ENCODE assay signal across 11 cellular contexts in the genomic region with DNA sequence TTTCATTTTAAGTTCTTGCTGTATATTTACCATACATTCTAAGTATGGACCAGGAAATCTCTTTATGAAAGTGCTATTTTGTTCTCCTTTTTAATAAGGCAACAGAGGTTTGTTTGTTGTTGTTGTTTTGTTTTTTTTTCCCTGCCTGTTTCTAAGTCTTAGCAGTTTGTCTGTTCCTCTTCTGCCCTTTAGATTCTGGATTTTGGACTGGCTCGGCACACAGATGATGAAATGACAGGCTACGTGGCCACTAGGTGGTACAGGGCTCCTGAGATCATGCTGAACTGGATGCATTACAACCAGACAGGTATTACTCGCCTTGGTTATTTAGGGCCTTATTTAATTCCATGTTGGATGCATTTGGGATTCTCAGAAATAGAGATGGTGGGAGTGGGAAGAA. TPM values are rescaled to one million over a fixed set of nuclear protein-coding genes. Genes with fewer than 3 reads are reported as not detected.
DNase-seq lines count a peak whose midpoint lies in the region; ATAC-seq and TF ChIP-seq lines count a peak whose summit lies in the region.
"Had no signal": no experiment of that assay in that cellular context is flagged by ENCODE, and none has a peak within 500 bp of the region (broad histone marks: within the 10 kb centered on the region; RNA-seq: fewer than 3 reads in every experiment).

No MANE protein-coding gene starts in this region.

- H3K4me1 ChIP-seq in mammary epithelial cell (ENCODE audit: insufficient read depth, low read length): no peaks in the 10 kb centered on the region
- no peaks in the 10 kb centered on the region for H3K4me1 ChIP-seq in Panc1 (ENCODE audit: control insufficient read depth, insufficient read depth, low read length)

- H3K27ac ChIP-seq in mammary epithelial cell (ENCODE audit: insufficient read depth, low read depth, low read length) (no peak overlapping the region), Panc1 (ENCODE audit: low read length) (no peak overlapping the region)

- H3K36me3 ChIP-seq in mammary epithelial cell (ENCODE audit: insufficient read depth, low read length) (peaks cover 11% of the 10 kb centered on the region), Panc1 (ENCODE audit: control insufficient read depth, insufficient read depth, low read length) (peaks cover 2% of the 10 kb centered on the region; the same call in 1 of the 2 replicates)

- CTCF ChIA-PET in mammary epithelial cell (lab: Charles Lee; ENCODE audit: low non-redundant PET) (no interaction called here), Panc1 (lab: Charles Lee) (no interaction called here)

- H3K27me3 ChIP-seq in mammary epithelial cell (ENCODE audit: insufficient read depth, low read length): no peaks in the 10 kb centered on the region
- H3K27me3 ChIP-seq in Panc1 (ENCODE audit: control insufficient read depth, insufficient read depth, low read length): no peaks in the 10 kb centered on the region

- no peak overlapping the region for H3K9ac ChIP-seq in mammary epithelial cell (ENCODE audit: insufficient read depth, low read length)

- peak; percentile 31 to 73 for DNase-seq in T47D (ENCODE audit: low read depth in 1 of 2, low spot score in 1 of 2)
- DNase-seq in mammary epithelial cell: no peak
- DNase-seq in Panc1 (ENCODE audit: low read depth, low spot score): no peak
- DNase-seq in germinal center (ENCODE audit: low spot score): peak; percentile 19
- DNase-seq in ecto neural progenitor cell (ENCODE audit: low spot score): no peak
- no peak for DNase-seq in DMS79 (lab: John Stamatoyannopoulos, UW)
- no peak for DNase-seq in stimulated activated CD4-positive, alpha-beta T cell treated with anti-CD3 and anti-CD28 coated beads, Interleukin-12 subunit alpha, Interleukin-12 subunit beta, amount 100 ng/mL, for 4 hours
- DNase-seq: activated gamma-delta T cell treated with Interleukin-2 at 50 U/mL for 16 hours, NCI-H146 had no signal

- H3K4me3 ChIP-seq in mammary epithelial cell (replicated peaks in 1 of 3; ENCODE audit: insufficient read depth in 1 of 3, low read depth in 2 of 3, low read length in 3 of 3) (no peak overlapping the region), Panc1 (ENCODE audit: low read depth in 2 of 2, low read length in 2 of 2) (no peak overlapping the region)

- peak in 1 of 2 donors; percentile 19 for TF ChIP-seq CTCF in mammary epithelial cell (conservative IDR thresholded peaks at IDR 0.05 in 1 of 2, IDR thresholded peaks at IDR 0.05 in 1 of 2; ENCODE audit: extremely low read depth in 1 of 2, insufficient read depth in 1 of 2, low read depth in 1 of 2, low read length in 2 of 2)
- peak; percentile 67 for TF ChIP-seq CTCF in Panc1 (IDR thresholded peaks at IDR 0.05)

- H3K9me3 ChIP-seq in mammary epithelial cell (replicated peaks; ENCODE audit: insufficient read depth, low read length): no peaks in the 10 kb centered on the region
- H3K9me3 ChIP-seq in Panc1 (ENCODE audit: control insufficient read depth, insufficient read depth, low read depth, low read length): no peaks in the 10 kb centered on the region

- H3K79me2 ChIP-seq in mammary epithelial cell (ENCODE audit: insufficient read depth, low read length): peaks cover 35% of the 10 kb centered on the region

- intact Hi-C loops in mammary epithelial cell (cut with micrococcal nuclease) (no loop called here), Panc1 (cut with micrococcal nuclease; ENCODE audit: unreplicated experiment) (no loop called here)

- WGBS in mammary epithelial cell (ENCODE audit: low coverage, missing lambda C conversion rate): 73% methylated on average over 3 of the region's 3 CpGs

- dilution Hi-C loops in mammary epithelial cell (cut with HindIII; ENCODE audit: low sequenced_read_pairs): no loop called here

- POLR2A ChIA-PET in Panc1 (lab: Charles Lee): no interaction called here

- no peak for ATAC-seq in Panc1
- no peak for ATAC-seq in HG03565 (IDR thresholded peaks at IDR 0.05; ENCODE audit: unreplicated experiment)

- no peak overlapping the region for H2AFZ ChIP-seq in mammary epithelial cell (ENCODE audit: low read depth, low read length)

- BruUV-seq in mammary epithelial cell (replicated peaks; lab: Mats Ljungman, UMichigan): no TSS peak
- BruUV-seq in Panc1 (replicated peaks; lab: Mats Ljungman, UMichigan): no TSS peak

- H4K20me1 ChIP-seq in mammary epithelial cell (ENCODE audit: insufficient read depth, low read length): no peaks in the 10 kb centered on the region

- H3K4me2 ChIP-seq in mammary epithelial cell (ENCODE audit: insufficient read depth, low read depth, low read length): no peak overlapping the region

- in situ Hi-C loops in T47D (cut with HindIII; ENCODE audit: low pct_unique_long_range_greater_than_20kb, low sequenced_read_pairs) (no loop called here), mammary epithelial cell (cut with MboI; ENCODE audit: low sequenced_read_pairs in 2 of 2) (no loop called here), Panc1 (cut with HindIII; ENCODE audit: low pct_unique_long_range_greater_than_20kb, low sequenced_read_pairs) (no loop called here)

RNA-seq across cellular contexts. Expression of gene MAPK14, which starts 48.0 kb away (rescaled TPM):
- total RNA-seq in mammary epithelial cell: 10 to 100 TPM; 44.4 to 66.8 TPM
- 32.2 TPM for polyA plus RNA-seq in mammary epithelial cell
- polyA minus RNA-seq in mammary epithelial cell: 102 TPM
- 42.3 TPM for total RNA-seq in Panc1 (2021; ENCODE audit: unreplicated experiment)
- 23.2 TPM for polyA plus RNA-seq in Panc1 (2012; ENCODE audit: insufficient read length)

RNA-seq across cellular contexts. Expression of gene SLC26A8, which starts 51.2 kb away (rescaled TPM):
- total RNA-seq in mammary epithelial cell (under 1 TPM in 1 of 2 donors, not detected in 1; under 0.01 TPM), Panc1 (2021; ENCODE audit: unreplicated experiment) (not detected)
- 0.16 TPM for polyA plus RNA-seq in mammary epithelial cell
- not detected for polyA minus RNA-seq in mammary epithelial cell
- 0.07 TPM for polyA plus RNA-seq in Panc1 (2012; ENCODE audit: insufficient read length)
- total RNA-seq: T-helper 2 cell treated with Interferon-gamma antibody and Interleukin-4, amounts not matched to agents 100 ng/mL and 5 ng/mL, for 36 hours had no signal

RNA-seq across cellular contexts. Expression of gene MAPK13, which starts 54.7 kb away (rescaled TPM):
- total RNA-seq in mammary epithelial cell: 10 to 100 TPM; 11.8 to 11.9 TPM
- polyA plus RNA-seq in mammary epithelial cell: 23.6 TPM
- 37.9 TPM for polyA minus RNA-seq in mammary epithelial cell
- 2.5 TPM for total RNA-seq in Panc1 (2021; ENCODE audit: unreplicated experiment)
- 7.1 TPM for polyA plus RNA-seq in Panc1 (2012; ENCODE audit: insufficient read length)

Comparison
In these comparisons a context has a peak if more than half of its experiments do, and no peak if none do; other contexts are left out.
1. DNase-seq: peak in T47D (2 of 2) and germinal center (single experiment); none in mammary epithelial cell (single experiment), Panc1 (single experiment), ecto neural progenitor cell (single experiment), DMS79 (single experiment) and stimulated activated CD4-positive, alpha-beta T cell treated with anti-CD3 and anti-CD28 coated beads, Interleukin-12 subunit alpha, Interleukin-12 subunit beta, amount 100 ng/mL, for 4 hours (single experiment).